In the genomic region with DNA sequence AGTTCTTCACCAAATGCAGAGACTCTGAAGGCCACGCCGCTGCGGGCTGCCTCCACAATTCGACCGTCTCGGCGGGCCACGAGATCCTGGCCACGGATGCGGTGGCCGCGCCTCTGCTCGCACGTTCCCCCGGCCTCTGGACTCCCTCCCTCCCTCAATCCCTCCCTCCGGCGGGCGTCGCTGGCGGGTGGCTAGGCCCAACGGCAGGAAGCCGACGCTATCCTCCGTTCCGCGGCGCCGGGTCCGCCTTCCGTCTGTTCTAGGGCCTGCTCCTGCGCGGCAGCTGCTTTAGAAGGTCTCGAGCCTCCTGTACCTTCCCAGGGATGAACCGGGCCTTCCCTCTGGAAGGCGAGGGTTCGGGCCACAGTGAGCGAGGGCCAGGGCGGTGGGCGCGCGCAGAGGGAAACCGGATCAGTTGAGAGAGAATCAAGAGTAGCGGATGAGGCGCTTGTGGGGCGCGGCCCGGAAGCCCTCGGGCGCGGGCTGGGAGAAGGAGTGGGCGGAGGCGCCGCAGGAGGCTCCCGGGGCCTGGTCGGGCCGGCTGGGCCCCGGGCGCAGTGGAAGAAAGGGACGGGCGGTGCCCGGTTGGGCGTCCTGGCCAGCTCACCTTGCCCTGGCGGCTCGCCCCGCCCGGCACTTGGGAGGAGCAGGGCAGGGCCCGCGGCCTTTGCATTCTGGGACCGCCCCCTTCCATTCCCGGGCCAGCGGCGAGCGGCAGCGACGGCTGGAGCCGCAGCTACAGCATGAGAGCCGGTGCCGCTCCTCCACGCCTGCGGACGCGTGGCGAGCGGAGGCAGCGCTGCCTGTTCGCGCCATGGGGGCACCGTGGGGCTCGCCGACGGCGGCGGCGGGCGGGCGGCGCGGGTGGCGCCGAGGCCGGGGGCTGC, we compare ENCODE assay signal across 1 cellular context.
TF ChIP-seq lines count a peak whose summit lies in the region.

A gene with protein sequence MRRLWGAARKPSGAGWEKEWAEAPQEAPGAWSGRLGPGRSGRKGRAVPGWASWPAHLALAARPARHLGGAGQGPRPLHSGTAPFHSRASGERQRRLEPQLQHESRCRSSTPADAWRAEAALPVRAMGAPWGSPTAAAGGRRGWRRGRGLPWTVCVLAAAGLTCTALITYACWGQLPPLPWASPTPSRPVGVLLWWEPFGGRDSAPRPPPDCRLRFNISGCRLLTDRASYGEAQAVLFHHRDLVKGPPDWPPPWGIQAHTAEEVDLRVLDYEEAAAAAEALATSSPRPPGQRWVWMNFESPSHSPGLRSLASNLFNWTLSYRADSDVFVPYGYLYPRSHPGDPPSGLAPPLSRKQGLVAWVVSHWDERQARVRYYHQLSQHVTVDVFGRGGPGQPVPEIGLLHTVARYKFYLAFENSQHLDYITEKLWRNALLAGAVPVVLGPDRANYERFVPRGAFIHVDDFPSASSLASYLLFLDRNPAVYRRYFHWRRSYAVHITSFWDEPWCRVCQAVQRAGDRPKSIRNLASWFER (plus strand): TSS at position 227 of the 887 bp plus-strand sequence. CDS start 213 bp downstream, at position 440.

TF ChIP-seq in IMR-90, 13 proteins besides CTCF, POLR2A, EP300 and RAD21:
- no peak for TF ChIP-seq NFE2L2 (IDR thresholded peaks at IDR 0.05; ENCODE audit: low read depth, low read length)
- TF ChIP-seq BHLHE40 (IDR thresholded peaks at IDR 0.05; ENCODE audit: low read depth, low read length) = peak; percentile 68
- TF ChIP-seq MXI1 (IDR thresholded peaks at IDR 0.05; ENCODE audit: borderline replicate concordance, low read depth, low read length) = peak; percentile 43; the same call in 1 of the 2 replicates
- 0 out of 2 replicates have a peak, but pooled peaks have one; percentile 44 for TF ChIP-seq CHD1 (IDR thresholded peaks at IDR 0.05; ENCODE audit: low read depth, low read length)
- peak; percentile 75; the same call in 1 of the 2 replicates for TF ChIP-seq MAZ (IDR thresholded peaks at IDR 0.05; ENCODE audit: borderline replicate concordance, low read depth, low read length)
